14 cellular contexts compared by ENCODE assay signal in the genomic region with DNA sequence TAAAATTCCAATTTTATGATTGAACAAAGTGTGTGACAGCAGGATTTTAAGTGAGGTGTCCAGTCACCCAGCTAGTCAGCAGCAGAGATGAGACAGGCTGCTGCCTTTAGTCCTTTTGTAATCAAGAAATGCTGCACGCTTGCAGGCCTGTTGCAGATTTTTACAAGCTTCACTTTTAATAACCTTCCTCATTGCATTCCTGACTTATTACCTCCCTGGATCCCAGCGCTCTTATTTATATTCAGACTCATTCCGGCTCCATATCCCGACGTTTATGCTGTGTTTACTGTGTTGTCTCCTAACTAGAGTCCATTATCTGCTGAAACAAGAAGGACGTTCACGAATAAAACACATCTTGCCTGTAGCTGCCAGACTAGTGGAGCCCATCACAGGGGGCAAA.
DNase-seq lines count a peak whose midpoint lies in the region; ATAC-seq and TF ChIP-seq lines count a peak whose summit lies in the region.
"Had no signal": no experiment of that assay in that cellular context is flagged by ENCODE, and none has a peak within 500 bp of the region (broad histone marks: within the 10 kb centered on the region; RNA-seq: fewer than 3 reads in every experiment).

No MANE protein-coding gene starts in this region.

- intact Hi-C loops in mucosa of descending colon (cut with DNase I, micrococcal nuclease) = no loop called here

- H3K27ac Mint-ChIP-seq in endothelial cell (ENCODE audit: unreplicated experiment) = peak overlapping the region; percentile 61
- H3K27ac Mint-ChIP-seq in stimulated activated naive CD8-positive, alpha-beta T cell treated with anti-CD3 and anti-CD28 coated beads, Interleukin-15, amount 100 ng/mL, for 72 hours = no peak overlapping the region
- H3K27ac Mint-ChIP-seq in effector memory CD8-positive, alpha-beta T cell = no peak overlapping the region
- H3K27ac Mint-ChIP-seq: CD4-positive, CD25-positive, alpha-beta regulatory T cell; CD8-positive, alpha-beta T cell had no signal

- no peak overlapping the region for H3K4me3 Mint-ChIP-seq in endothelial cell (ENCODE audit: unreplicated experiment)
- H3K4me3 Mint-ChIP-seq in stimulated activated naive CD8-positive, alpha-beta T cell treated with anti-CD3 and anti-CD28 coated beads, Interleukin-15, amount 100 ng/mL, for 72 hours = no peak overlapping the region
- no peak overlapping the region for H3K4me3 Mint-ChIP-seq in effector memory CD8-positive, alpha-beta T cell
- H3K4me3 Mint-ChIP-seq: CD4-positive, CD25-positive, alpha-beta regulatory T cell; CD8-positive, alpha-beta T cell had no signal

- H3K4me1 ChIP-seq in mucosa of descending colon (ENCODE audit: low read depth) = no peaks in the 10 kb centered on the region
- H3K4me1 ChIP-seq: Caco-2 had no signal

- TF ChIP-seq CTCF in LNCaP clone FGC (IDR thresholded peaks at IDR 0.05; ENCODE audit: control insufficient read depth, extremely low read depth, insufficient read depth) (no peak), endothelial cell (IDR thresholded peaks at IDR 0.05; ENCODE audit: unreplicated experiment) (no peak), mucosa of descending colon (IDR thresholded peaks at IDR 0.05) (no peak)

- H3K27me3 Mint-ChIP-seq in endothelial cell (ENCODE audit: unreplicated experiment) = no peaks in the 10 kb centered on the region
- H3K27me3 Mint-ChIP-seq in stimulated activated naive CD8-positive, alpha-beta T cell treated with anti-CD3 and anti-CD28 coated beads, Interleukin-15, amount 100 ng/mL, for 72 hours = no peaks in the 10 kb centered on the region
- H3K27me3 Mint-ChIP-seq in effector memory CD8-positive, alpha-beta T cell = no peaks in the 10 kb centered on the region
- H3K27me3 Mint-ChIP-seq: CD4-positive, CD25-positive, alpha-beta regulatory T cell had no signal

- DNase-seq in LNCaP clone FGC (ENCODE audit: low read depth) = peak; percentile 60
- no peak for DNase-seq in endothelial cell (ENCODE audit: low spot score)
- no peak for DNase-seq in mucosa of descending colon
- DNase-seq in HuH-7 (ENCODE audit: low spot score) = no peak
- no peak for DNase-seq in stimulated activated naive CD8-positive, alpha-beta T cell treated with anti-CD3 and anti-CD28 coated beads, Interleukin-15, amount 100 ng/mL, for 72 hours
- DNase-seq in effector memory CD8-positive, alpha-beta T cell = no peak
- DNase-seq: C1 segment of cervical spinal cord; Caco-2; CD4-positive, CD25-positive, alpha-beta regulatory T cell; CD8-positive, alpha-beta T cell; DMS153; DND-41; H7; HCEC 1CT had no signal

- ATAC-seq in mucosa of descending colon = peak; percentile 37
- no peak for ATAC-seq in stimulated activated naive CD8-positive, alpha-beta T cell treated with anti-CD3 and anti-CD28 coated beads, Interleukin-15, amount 100 ng/mL, for 72 hours
- ATAC-seq in effector memory CD8-positive, alpha-beta T cell (replicated peaks) = no peak
- ATAC-seq: CD8-positive, alpha-beta T cell had no signal

- peaks cover 39% of the 10 kb centered on the region for H3K4me1 Mint-ChIP-seq in endothelial cell (ENCODE audit: unreplicated experiment)
- no peaks in the 10 kb centered on the region for H3K4me1 Mint-ChIP-seq in stimulated activated naive CD8-positive, alpha-beta T cell treated with anti-CD3 and anti-CD28 coated beads, Interleukin-15, amount 100 ng/mL, for 72 hours
- H3K4me1 Mint-ChIP-seq in effector memory CD8-positive, alpha-beta T cell (ENCODE audit: low read depth in 2 of 2) = no peaks in the 10 kb centered on the region
- H3K4me1 Mint-ChIP-seq: CD4-positive, CD25-positive, alpha-beta regulatory T cell had no signal

- H3K36me3 ChIP-seq in mucosa of descending colon (ENCODE audit: low read depth) = no peaks in the 10 kb centered on the region

- H3K9me3 ChIP-seq in mucosa of descending colon = no peaks in the 10 kb centered on the region
- H3K9me3 ChIP-seq: Caco-2 had no signal

- H3K36me3 Mint-ChIP-seq in endothelial cell (ENCODE audit: low read depth, unreplicated experiment) = no peaks in the 10 kb centered on the region
- H3K36me3 Mint-ChIP-seq in effector memory CD8-positive, alpha-beta T cell (ENCODE audit: insufficient read depth) = no peaks in the 10 kb centered on the region
- H3K36me3 Mint-ChIP-seq: CD4-positive, CD25-positive, alpha-beta regulatory T cell; CD8-positive, alpha-beta T cell had no signal

- no peaks in the 10 kb centered on the region for H3K9me3 Mint-ChIP-seq in endothelial cell (ENCODE audit: unreplicated experiment)
- H3K9me3 Mint-ChIP-seq in stimulated activated naive CD8-positive, alpha-beta T cell treated with anti-CD3 and anti-CD28 coated beads, Interleukin-15, amount 100 ng/mL, for 72 hours = no peaks in the 10 kb centered on the region
- H3K9me3 Mint-ChIP-seq in effector memory CD8-positive, alpha-beta T cell = no peaks in the 10 kb centered on the region
- H3K9me3 Mint-ChIP-seq: CD8-positive, alpha-beta T cell had no signal

- H3K4me3 ChIP-seq in LNCaP clone FGC (ENCODE audit: low read depth, low read length) (no peak overlapping the region), mucosa of descending colon (no peak overlapping the region)
